In the genomic region with DNA sequence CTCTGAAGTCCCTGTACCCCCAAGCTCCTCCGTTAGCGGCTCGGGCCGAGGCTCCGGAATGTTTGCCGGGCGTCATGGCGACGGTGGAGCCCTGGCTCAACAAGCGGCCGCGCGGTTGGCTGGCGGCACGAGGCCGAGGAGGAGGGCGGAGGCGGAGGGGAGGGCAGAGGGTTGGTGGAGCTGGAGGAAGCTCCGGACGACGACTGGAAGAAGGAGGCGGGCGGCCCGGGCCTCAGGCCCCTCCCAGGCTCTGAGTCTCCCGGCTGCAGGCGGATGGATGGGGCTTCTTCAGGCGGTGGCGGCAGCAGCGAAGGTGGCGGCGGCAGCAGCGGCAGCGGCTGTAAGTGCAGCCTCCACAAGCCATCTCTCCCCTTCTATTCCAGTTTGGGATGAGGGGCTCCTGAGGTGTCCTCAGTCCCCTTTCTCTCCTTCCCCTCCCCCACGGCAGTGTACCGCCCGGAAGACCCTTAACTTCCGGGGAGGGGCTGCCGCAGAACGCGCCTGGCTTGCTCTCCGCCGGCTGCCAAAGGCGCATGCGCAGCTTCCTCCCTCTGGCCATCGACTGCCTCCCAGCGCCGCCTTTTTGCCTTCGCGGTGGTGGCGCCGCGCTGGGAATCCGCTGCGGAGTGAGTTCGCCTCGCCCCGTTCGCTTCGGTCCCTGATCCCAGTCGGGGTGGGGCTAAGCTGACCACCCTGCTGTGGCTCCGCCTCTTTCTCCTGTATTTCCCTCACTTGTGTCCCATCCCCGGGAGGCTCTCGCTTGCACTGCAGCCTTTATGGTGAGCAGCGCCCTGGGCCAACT, we compare ENCODE assay signal across 8 cellular contexts. TPM values are rescaled to one million over a fixed set of nuclear protein-coding genes. Genes with fewer than 3 reads are reported as not detected.
DNase-seq lines count a peak whose midpoint lies in the region; ATAC-seq and TF ChIP-seq lines count a peak whose summit lies in the region.

A gene with protein sequence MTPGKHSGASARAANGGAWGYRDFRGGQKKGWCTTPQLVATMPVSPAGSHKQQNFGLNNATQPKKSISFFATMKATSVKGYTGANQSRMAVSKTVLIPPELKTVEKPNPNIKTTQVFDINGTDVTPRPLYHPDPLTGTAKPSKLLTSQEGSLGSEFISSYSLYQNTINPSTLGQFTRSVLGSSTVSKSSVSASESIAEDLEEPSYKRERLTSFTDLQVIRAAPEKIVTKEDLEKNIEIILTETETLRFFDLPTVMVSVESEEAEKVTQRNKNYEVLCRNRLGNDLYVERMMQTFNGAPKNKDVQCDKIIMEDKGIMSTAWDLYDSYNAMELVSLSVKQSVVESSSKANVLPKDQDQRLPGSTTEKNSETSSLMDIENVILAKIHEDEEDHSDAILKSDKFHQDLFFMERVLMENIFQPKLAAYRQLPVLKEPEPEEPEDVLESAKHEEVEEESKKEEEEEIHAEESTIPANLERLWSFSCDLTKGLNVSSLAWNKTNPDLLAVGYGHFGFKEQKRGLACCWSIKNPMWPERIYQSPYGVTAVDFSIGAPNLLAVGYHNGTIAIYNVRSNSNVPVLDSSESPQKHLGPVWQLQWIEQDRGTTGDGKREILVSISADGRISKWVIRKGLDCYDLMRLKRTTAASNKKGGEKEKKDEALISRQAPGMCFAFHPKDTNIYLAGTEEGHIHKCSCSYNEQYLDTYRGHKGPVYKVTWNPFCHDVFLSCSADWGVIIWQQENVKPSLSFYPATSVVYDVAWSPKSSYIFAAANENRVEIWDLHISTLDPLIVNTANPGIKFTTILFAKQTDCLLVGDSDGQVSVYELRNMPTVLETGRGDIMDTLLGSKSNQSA (minus strand): TSS at position 101 of the 802 bp plus-strand sequence. CDS start 25 bp downstream, at position 76.
Gene MIER1 (plus strand): TSS at position 235 of the 802 bp plus-strand sequence. CDS start 39 bp downstream, at position 274.

- H3K4me2 ChIP-seq in smooth muscle cell: peak within 1 kb of the TSS; percentile 91

- H3K79me2 ChIP-seq in smooth muscle cell (ENCODE audit: low read depth): peaks cover 58% of the 10 kb centered on the region

- no peaks in the 10 kb centered on the region for H3K36me3 ChIP-seq in smooth muscle cell (ENCODE audit: low read depth)

- intact Hi-C loops in activated B cell treated with CpG ODN at 0.5 μM for 24 hours (cut with micrococcal nuclease): loop anchor here (1.0 to 10.0 kb wide), 12 partner anchors 129 to 1858 kb away; partner anchors contain the start of genes GADD45A, LEPR, LEPROT and SERBP1

- peak within 1 kb of the TSS; percentile 86 for H3K4me3 ChIP-seq in smooth muscle cell

- H3K27ac Mint-ChIP-seq in activated B cell treated with CpG ODN at 0.5 μM for 24 hours (peak within 1 kb of the TSS; percentile 95), immature natural killer cell (peak within 1 kb of the TSS; percentile 96 to 98 (median 96))

- H3K27ac ChIP-seq in caudate nucleus (ENCODE audit: low read depth, low read length) (peak within 1 kb of the TSS; percentile 95), smooth muscle cell (ENCODE audit: low read depth) (peak within 1 kb of the TSS; percentile 99)

- 1% methylated on average over 61 of the region's 64 CpGs for WGBS in smooth muscle cell (ENCODE audit: low lambda C conversion rate)

- CTCF ChIA-PET in activated B cell treated with CpG ODN at 0.5 μM for 24 hours (lab: Charles Lee): interaction anchor here (0.9 to 1.4 kb wide), 3 partner anchors 129 to 224 kb away, joined by 3 to 4 read pairs (median 3); partner anchors contain the start of gene SLC35D1

- POLR2A ChIA-PET in activated B cell treated with CpG ODN at 0.5 μM for 24 hours (lab: Charles Lee): interaction anchor here (0.5 to 1.7 kb wide), 14 partner anchors 9 to 1505 kb away, joined by 3 to 16 read pairs (median 3); partner anchors contain the start of genes LEPR, LEPROT, SERBP1 and SLC35D1

- H3K36me3 Mint-ChIP-seq in activated B cell treated with CpG ODN at 0.5 μM for 24 hours (ENCODE audit: low read depth) (peaks cover 7% of the 10 kb centered on the region), immature natural killer cell (no peaks in the 10 kb centered on the region)

- H2AFZ ChIP-seq in smooth muscle cell (ENCODE audit: low read depth): peak within 1 kb of the TSS; percentile 83

- H3K27me3 Mint-ChIP-seq in activated B cell treated with CpG ODN at 0.5 μM for 24 hours (no peaks in the 10 kb centered on the region), immature natural killer cell (ENCODE audit: low read depth in 3 of 3) (peaks cover 11 to 14% (median 14%) of the 10 kb centered on the region in 3 donors)

- DNase-seq in AG09319 (ENCODE audit: extremely low read depth, low read depth) (peak; percentile 98), NCI-H226 (peak; percentile 99), activated B cell treated with CpG ODN at 0.5 μM for 24 hours (peak; percentile 95), caudate nucleus (lab: John Stamatoyannopoulos, UW) (peak; percentile 38 to 98 (median 94)), immature natural killer cell (peak; percentile 99), smooth muscle cell (lab: John Stamatoyannopoulos, UW; ENCODE audit: unreplicated experiment) (peak; percentile 96)

- H3K4me1 ChIP-seq in smooth muscle cell (ENCODE audit: low read depth): peaks cover 24% of the 10 kb centered on the region

- ATAC-seq in GM19023 (IDR thresholded peaks at IDR 0.05; ENCODE audit: unreplicated experiment): peak; percentile 95
- ATAC-seq in HG03196 (IDR thresholded peaks at IDR 0.05; ENCODE audit: unreplicated experiment): peak; percentile 93
- ATAC-seq in activated B cell treated with CpG ODN at 0.5 μM for 24 hours (ENCODE audit: low read depth): peak; percentile 94

- no peaks in the 10 kb centered on the region for H3K27me3 ChIP-seq in smooth muscle cell (ENCODE audit: low read depth)

- H4K20me1 ChIP-seq in smooth muscle cell (ENCODE audit: low read depth): no peaks in the 10 kb centered on the region

- peaks cover 6% of the 10 kb centered on the region for H3F3A ChIP-seq in smooth muscle cell (ENCODE audit: low read depth)

- H3K9me3 ChIP-seq in smooth muscle cell (replicated peaks; ENCODE audit: low read depth): no peaks in the 10 kb centered on the region

- TF ChIP-seq CTCF in AG09319 (IDR thresholded peaks at IDR 0.05; ENCODE audit: low read depth, low read length): peak; percentile 26
- no peak for TF ChIP-seq CTCF in activated B cell treated with CpG ODN at 0.5 μM for 24 hours (IDR thresholded peaks at IDR 0.05)
- TF ChIP-seq CTCF in smooth muscle cell (IDR thresholded peaks at IDR 0.05; ENCODE audit: borderline replicate concordance, insufficient read depth, poor library complexity, severe bottlenecking): no peak

- H3K4me3 Mint-ChIP-seq in activated B cell treated with CpG ODN at 0.5 μM for 24 hours (peak within 1 kb of the TSS; percentile 93), immature natural killer cell (peak within 1 kb of the TSS; percentile 94 to 97 (median 96))

- peaks cover 30% of the 10 kb centered on the region for H3K4me1 Mint-ChIP-seq in activated B cell treated with CpG ODN at 0.5 μM for 24 hours
- peaks cover 33 to 53% of the 10 kb centered on the region in 2 donors for H3K4me1 Mint-ChIP-seq in immature natural killer cell

- H3K9ac ChIP-seq in smooth muscle cell (ENCODE audit: low read depth): peak within 1 kb of the TSS; percentile 99

- no peaks in the 10 kb centered on the region for H3K9me3 Mint-ChIP-seq in activated B cell treated with CpG ODN at 0.5 μM for 24 hours
- H3K9me3 Mint-ChIP-seq in immature natural killer cell: no peaks in the 10 kb centered on the region

RNA-seq across cellular contexts. Expression of the first gene that starts in this region (rescaled TPM):
- total RNA-seq in activated B cell treated with CpG ODN at 0.5 μM for 24 hours (0.75 and 3.4 TPM in 2 replicates), smooth muscle cell (2.2 and 2.4 TPM in 2 replicates)
- polyA plus RNA-seq in immature natural killer cell (under 1 TPM in 2 of 3 donors, not detected in 1; 0.27 to 0.57 TPM), smooth muscle cell (0.63 and 3.9 TPM in 2 replicates)

RNA-seq across cellular contexts. Expression of gene MIER1, which starts in this region (rescaled TPM):
- total RNA-seq in activated B cell treated with CpG ODN at 0.5 μM for 24 hours: 39.1 and 39.2 TPM in 2 replicates
- 10 to 100 TPM; 24.0 to 48.7 (median 42.0) TPM for polyA plus RNA-seq in immature natural killer cell
- 36.1 and 54.4 TPM in 2 replicates for total RNA-seq in smooth muscle cell
- polyA plus RNA-seq in smooth muscle cell: 17.4 and 25.5 TPM in 2 replicates

Comparison
In these comparisons a context has a peak if more than half of its experiments do, and no peak if none do; other contexts are left out.
1. Peak in every context shown above with its lines: DNase-seq, ATAC-seq, H3K4me3 ChIP-seq and H3K27ac ChIP-seq.